8 cellular contexts compared by ENCODE assay signal in genomic region chr11:61834278-61835004, GRCh38. TPM values are rescaled to one million over a fixed set of nuclear protein-coding genes. Genes with fewer than 3 reads are reported as not detected.
DNase-seq lines count a peak whose midpoint lies in the region; ATAC-seq, FAIRE-seq and TF ChIP-seq lines count a peak whose summit lies in the region.

No MANE protein-coding gene starts in this region.

- TF ChIP-seq CTCF in OCI-LY7 (conservative IDR thresholded peaks at IDR 0.05; ENCODE audit: low read length) (no peak), astrocyte (IDR thresholded peaks at IDR 0.05; ENCODE audit: insufficient read depth, low read depth, low read length) (no peak)

- no peaks in the 10 kb centered on the region for H3K27me3 ChIP-seq in astrocyte (ENCODE audit: insufficient read depth, low read length)

- CTCF ChIA-PET in OCI-LY7 (lab: Charles Lee; ENCODE audit: unreplicated experiment), result no interaction called here

- peaks cover 12% of the 10 kb centered on the region for H3K4me1 Mint-ChIP-seq in astrocyte (ENCODE audit: low read depth, unreplicated experiment)
- H3K4me1 Mint-ChIP-seq in stimulated activated naive B cell treated with anti-CD40 and anti-IgM and Interleukin-4, amounts not matched to agents 10 μg/mL and 1 μg/mL and 100 μg/mL, for 72 hours, result peaks cover 40 to 68% of the 10 kb centered on the region in 2 donors

- H3K27ac ChIP-seq in OCI-LY7 (ENCODE audit: low read depth, low read length, poor library complexity, severe bottlenecking) (peak overlapping the region; percentile 59), astrocyte (ENCODE audit: low read depth, low read length) (peak overlapping the region; percentile 4)

- H3K9me3 Mint-ChIP-seq in astrocyte (ENCODE audit: unreplicated experiment), result peaks cover 3% of the 10 kb centered on the region
- H3K9me3 Mint-ChIP-seq in stimulated activated naive B cell treated with anti-CD40 and anti-IgM and Interleukin-4, amounts not matched to agents 10 μg/mL and 1 μg/mL and 100 μg/mL, for 72 hours, result peaks cover 3 to 7% of the 10 kb centered on the region in 2 donors

- no peaks in the 10 kb centered on the region for H3K27me3 Mint-ChIP-seq in astrocyte (ENCODE audit: low read depth, unreplicated experiment)
- H3K27me3 Mint-ChIP-seq in stimulated activated naive B cell treated with anti-CD40 and anti-IgM and Interleukin-4, amounts not matched to agents 10 μg/mL and 1 μg/mL and 100 μg/mL, for 72 hours, result peaks cover 0 to 4% of the 10 kb centered on the region in 2 donors

- peaks cover 18% of the 10 kb centered on the region for H3K36me3 Mint-ChIP-seq in astrocyte (ENCODE audit: low read depth, unreplicated experiment)
- peaks cover 60 to 73% of the 10 kb centered on the region in 2 donors for H3K36me3 Mint-ChIP-seq in stimulated activated naive B cell treated with anti-CD40 and anti-IgM and Interleukin-4, amounts not matched to agents 10 μg/mL and 1 μg/mL and 100 μg/mL, for 72 hours

- H3K4me1 ChIP-seq in OCI-LY7 (ENCODE audit: insufficient read depth, low read length, poor library complexity, severe bottlenecking) (peaks cover 31% of the 10 kb centered on the region), astrocyte (ENCODE audit: insufficient read depth, low read length) (peaks cover 36% of the 10 kb centered on the region)

- intact Hi-C loops in OCI-LY7 (cut with micrococcal nuclease; ENCODE audit: unreplicated experiment), result no loop called here

- H3K4me2 ChIP-seq in OCI-LY7 (ENCODE audit: low read length) (peak overlapping the region; percentile 59), astrocyte (ENCODE audit: low read length) (peak overlapping the region; percentile 50)

- H3K36me3 ChIP-seq in OCI-LY7 (ENCODE audit: insufficient read depth, low read length) (no peaks in the 10 kb centered on the region), astrocyte (ENCODE audit: insufficient read depth, low read length) (peaks cover under 1% of the 10 kb centered on the region)

- H3K79me2 ChIP-seq in OCI-LY7 (ENCODE audit: insufficient read depth, low read depth, low read length) (no peaks in the 10 kb centered on the region), astrocyte (ENCODE audit: insufficient read depth, low read length) (peaks cover 78% of the 10 kb centered on the region)

- H3K9me3 ChIP-seq in OCI-LY7 (ENCODE audit: low read length) (no peaks in the 10 kb centered on the region), astrocyte (ENCODE audit: insufficient read depth, low read depth, low read length) (no peaks in the 10 kb centered on the region)

- H3K9ac ChIP-seq in astrocyte (ENCODE audit: low read length), result peak overlapping the region; percentile 51

- ATAC-seq in HG03175 (IDR thresholded peaks at IDR 0.05; ENCODE audit: unreplicated experiment), result peak; percentile 91
- peak; percentile 99 for ATAC-seq in stimulated activated naive B cell treated with anti-CD40 and anti-IgM and Interleukin-4, amounts not matched to agents 10 μg/mL and 1 μg/mL and 100 μg/mL, for 72 hours (replicated peaks)

- peak; percentile 66 for DNase-seq in DMS153 (lab: John Stamatoyannopoulos, UW)
- peak; percentile 88 for DNase-seq in GM19238 (ENCODE audit: insufficient read length, low spot score)
- peak; percentile 83 for DNase-seq in OCI-LY7 (ENCODE audit: low spot score)
- peak; percentile 76 for DNase-seq in astrocyte (ENCODE audit: low read depth)
- peak; percentile 60 for DNase-seq in inferior parietal cortex (ENCODE audit: extremely low spot score)
- peak; percentile 74 for DNase-seq in stimulated activated naive B cell treated with anti-CD40 and anti-IgM and Interleukin-4, amounts not matched to agents 10 μg/mL and 1 μg/mL and 100 μg/mL, for 72 hours
- DNase-seq in NCI-H1694 treated with DMSO at 0.1 percent for 48 hours (lab: John Stamatoyannopoulos, UW), result no peak

- BruUV-seq in OCI-LY7 (replicated peaks; lab: Mats Ljungman, UMichigan), result no TSS peak

- H3K4me3 Mint-ChIP-seq in astrocyte (ENCODE audit: unreplicated experiment), result no peak overlapping the region
- peak overlapping the region; percentile 72 to 75 for H3K4me3 Mint-ChIP-seq in stimulated activated naive B cell treated with anti-CD40 and anti-IgM and Interleukin-4, amounts not matched to agents 10 μg/mL and 1 μg/mL and 100 μg/mL, for 72 hours

- no peaks in the 10 kb centered on the region for H4K20me1 ChIP-seq in OCI-LY7 (ENCODE audit: insufficient read depth, low read length)
- peaks cover 93% of the 10 kb centered on the region for H4K20me1 ChIP-seq in astrocyte (ENCODE audit: insufficient read depth, low read length)

- H3K27ac Mint-ChIP-seq in astrocyte (ENCODE audit: unreplicated experiment), result peak overlapping the region; percentile 34
- H3K27ac Mint-ChIP-seq in stimulated activated naive B cell treated with anti-CD40 and anti-IgM and Interleukin-4, amounts not matched to agents 10 μg/mL and 1 μg/mL and 100 μg/mL, for 72 hours, result peak overlapping the region; percentile 98

- peak overlapping the region; percentile 51 for H2AFZ ChIP-seq in OCI-LY7 (ENCODE audit: low read length)
- peak overlapping the region; percentile 28 for H2AFZ ChIP-seq in astrocyte (ENCODE audit: low read depth, low read length)

- no peak for FAIRE-seq in astrocyte (lab: Jason Lieb, UNC)

- H3K9me2 ChIP-seq in OCI-LY7 (ENCODE audit: insufficient read depth, low read length), result no peaks in the 10 kb centered on the region

- H3K4me3 ChIP-seq in OCI-LY7 (ENCODE audit: low read depth, low read length, poor library complexity, severe bottlenecking), result no peak overlapping the region
- H3K4me3 ChIP-seq in astrocyte (ENCODE audit: insufficient read depth, low read depth, low read length), result no peak overlapping the region

- POLR2A ChIA-PET in OCI-LY7 (lab: Charles Lee), result interaction anchor here (0.9 to 1.1 kb wide), 2 partner anchors 15 to 39 kb away, joined by 3 read pairs; no protein-coding TSS in a partner anchor

RNA-seq across cellular contexts. Expression of gene FADS2, which starts 6.3 kb away (rescaled TPM):
- total RNA-seq in OCI-LY7 (2014; rRNA removed; shearing (Covaris generic)), result 0.31 and 0.95 TPM in 2 replicates
- total RNA-seq in OCI-LY7 (2022) (2.3 and 2.8 TPM in 2 replicates), astrocyte (180 and 287 TPM in 2 replicates)

RNA-seq across cellular contexts. Expression of gene FADS1, which starts 17.6 kb away (rescaled TPM):
- not detected in 2 replicates for total RNA-seq in OCI-LY7 (2014; rRNA removed; shearing (Covaris generic))
- total RNA-seq in OCI-LY7 (2022) (not detected in 2 replicates), astrocyte (56.7 and 74.6 TPM in 2 replicates)

RNA-seq across cellular contexts. Expression of gene FEN1, which starts 41.7 kb away (rescaled TPM):
- 143 and 153 TPM in 2 replicates for total RNA-seq in OCI-LY7 (2014; rRNA removed; shearing (Covaris generic))
- total RNA-seq in OCI-LY7 (2022) (102 and 123 TPM in 2 replicates), astrocyte (13.6 and 13.8 TPM in 2 replicates)

RNA-seq across cellular contexts. Expression of gene TMEM258, which starts 42.0 kb away (rescaled TPM):
- 119 and 174 TPM in 2 replicates for total RNA-seq in OCI-LY7 (2014; rRNA removed; shearing (Covaris generic))
- total RNA-seq in OCI-LY7 (2022) (173 and 174 TPM in 2 replicates), astrocyte (97.8 and 98.6 TPM in 2 replicates)

RNA-seq across cellular contexts. Expression of gene FADS3, which starts 56.9 kb away (rescaled TPM):
- total RNA-seq in OCI-LY7 (2014; rRNA removed; shearing (Covaris generic)), result 168 and 191 TPM in 2 replicates
- total RNA-seq in OCI-LY7 (2022), result 103 and 143 TPM in 2 replicates
- total RNA-seq in astrocyte, result 59.1 and 61.9 TPM in 2 replicates

Comparison
In these comparisons a context has a peak if more than half of its experiments do, and no peak if none do; other contexts are left out.
1. RNA of gene FADS2, which starts 6.3 kb away (total RNA-seq): 180 to 287 TPM in astrocyte; 0.31 to 2.8 TPM in OCI-LY7; every median in the first group is over 10 times any median in the second.
2. RNA of gene FADS1, which starts 17.6 kb away (total RNA-seq): 56.7 to 74.6 TPM in astrocyte; not detected in OCI-LY7; every median in the first group is over 10 times any median in the second.